Comparison of ENCODE assay signal across 20 cellular contexts in genomic region chr1:50369008-50369634, GRCh38. TPM values are rescaled to one million over a fixed set of nuclear protein-coding genes. Genes with fewer than 3 reads are reported as not detected.
DNase-seq lines count a peak whose midpoint lies in the region; ATAC-seq, FAIRE-seq and TF ChIP-seq lines count a peak whose summit lies in the region.
"Had no signal": no experiment of that assay in that cellular context is flagged by ENCODE, and none has a peak within 500 bp of the region (broad histone marks: within the 10 kb centered on the region; RNA-seq: fewer than 3 reads in every experiment).

No MANE protein-coding gene starts in this region.

- no peak overlapping the region for H3K4ac ChIP-seq in H1 (replicated peaks; ENCODE audit: insufficient read length, low read depth, low read length)

- H3K4me1 ChIP-seq in HepG2 (ENCODE audit: insufficient read depth, low read length) = no peaks in the 10 kb centered on the region
- H3K4me1 ChIP-seq in right lobe of liver = peaks cover 0 to 7% (median 0%) of the 10 kb centered on the region in 4 donors
- peaks cover 9% of the 10 kb centered on the region for H3K4me1 ChIP-seq in Karpas-422 (ENCODE audit: low read length)
- peaks cover 0 to 2% (median 0%) of the 10 kb centered on the region in 4 experiments; a peak in 1 of 7 replicates for H3K4me1 ChIP-seq in H1 (replicated peaks in 1 of 4; ENCODE audit: control insufficient read depth in 3 of 4, insufficient read depth in 4 of 4, low read length in 3 of 4)
- H3K4me1 ChIP-seq: BLaER1 had no signal

- ATAC-seq in HepG2 (no peak), right lobe of liver (no peak)

- no peak overlapping the region for H2BK15ac ChIP-seq in H1 (ENCODE audit: low read length)

- no peak overlapping the region for H2BK12ac ChIP-seq in H1 (ENCODE audit: low read depth, low read length)

- TF ChIP-seq EP300 in HepG2 (IDR thresholded peaks at IDR 0.05; ENCODE audit: low read depth in 2 of 2, low read length in 2 of 2) = no peak
- TF ChIP-seq EP300 in HepG2 (CRISPR knock-in tag; IDR thresholded peaks at IDR 0.05; ENCODE audit: borderline replicate concordance) = no peak
- no peak for TF ChIP-seq EP300 in H1 (IDR thresholded peaks at IDR 0.05; ENCODE audit: borderline replicate concordance in 1 of 2, low read depth in 2 of 2, low read length in 2 of 2)

- H3K27ac ChIP-seq in HepG2 (ENCODE audit: extremely low read length, insufficient read depth, low read length) (no peak overlapping the region), right lobe of liver (no peak overlapping the region), Karpas-422 (ENCODE audit: low read length) (no peak overlapping the region), H1 (ENCODE audit: low read depth, low read length) (no peak overlapping the region)
- H3K27ac ChIP-seq: BLaER1, KMS-11, SK-N-MC had no signal

- H3K27me3 ChIP-seq in HepG2 (ENCODE audit: control insufficient read depth in 1 of 2, insufficient read depth in 2 of 2, low read length in 2 of 2) (peaks cover 0 to 15% of the 10 kb centered on the region in 2 experiments; a peak in 3 of 5 replicates), right lobe of liver (peaks cover 0 to 3% of the 10 kb centered on the region in 2 donors), Karpas-422 (ENCODE audit: low read length) (no peaks in the 10 kb centered on the region; the same call in 1 of the 2 replicates), H1 (replicated peaks in 1 of 4; ENCODE audit: control insufficient read depth in 3 of 4, extremely low read depth in 1 of 4, insufficient read depth in 3 of 4, low read length in 3 of 4) (peaks cover 3 to 18% (median 12%) of the 10 kb centered on the region in 4 experiments; a peak in 5 of 7 replicates)
- H3K27me3 ChIP-seq: BLaER1 had no signal

- H4K91ac ChIP-seq in H1 (replicated peaks; ENCODE audit: insufficient read length, low read length) = no peak overlapping the region

- no peaks in the 10 kb centered on the region for H3K79me1 ChIP-seq in H1 (ENCODE audit: low read depth, low read length)

- no peak overlapping the region for H3K9ac ChIP-seq in HepG2 (ENCODE audit: insufficient read depth, low read depth, low read length)
- H3K9ac ChIP-seq in Karpas-422 (ENCODE audit: low read length) = no peak overlapping the region
- no peak overlapping the region for H3K9ac ChIP-seq in H1 (replicated peaks in 1 of 4; ENCODE audit: extremely low read depth in 1 of 4, low read depth in 3 of 4, low read length in 3 of 4)
- H3K9ac ChIP-seq: BLaER1, KMS-11 had no signal

- H4K8ac ChIP-seq in H1 (ENCODE audit: extremely low read depth, insufficient read depth, low read length) = no peak overlapping the region

- CTCF ChIA-PET in HepG2 (lab: Yijun Ruan, JAX; ENCODE audit: low intra/inter-chr PET ratio, low total read pairs) = interaction anchor here (1.6 to 4.8 kb wide), 3 partner anchors 237 to 366 kb away, joined by 4 to 48 read pairs (median 28); no protein-coding TSS in a partner anchor
- CTCF ChIA-PET in H1 (lab: Charles Lee; ENCODE audit: partially characterized antibody) = interaction anchor here (0.6 to 4.5 kb wide), 25 partner anchors 8 to 822 kb away, joined by 3 to 43 read pairs (median 4); partner anchors contain the start of gene FAF1

- no peaks in the 10 kb centered on the region for H4K20me1 ChIP-seq in HepG2 (ENCODE audit: insufficient read depth, low read length)
- no peaks in the 10 kb centered on the region for H4K20me1 ChIP-seq in Karpas-422 (ENCODE audit: insufficient read depth, low read depth, low read length)
- peaks cover 0 to 3% of the 10 kb centered on the region in 2 experiments for H4K20me1 ChIP-seq in H1 (replicated peaks in 1 of 2; ENCODE audit: control insufficient read depth in 1 of 2, insufficient read depth in 2 of 2, low read length in 2 of 2)
- H4K20me1 ChIP-seq: BLaER1 had no signal

- intact Hi-C loops in HepG2 (cut with micrococcal nuclease; ENCODE audit: unreplicated experiment) = loop anchor here (2.0 kb wide), 1 partner anchor 690 kb away; no protein-coding TSS in a partner anchor
- intact Hi-C loops in right lobe of liver (cut with DNase I) = no loop called here

- H3K18ac ChIP-seq in H1 (ENCODE audit: extremely low read depth, low read length) = no peak overlapping the region

- no peak overlapping the region for H2BK120ac ChIP-seq in H1 (replicated peaks; ENCODE audit: low read depth, low read length)

- H3K4me2 ChIP-seq in HepG2 (ENCODE audit: low read depth, low read length) = no peak overlapping the region
- peak overlapping the region; percentile 28 for H3K4me2 ChIP-seq in Karpas-422 (ENCODE audit: low read depth, low read length, poor library complexity, severe bottlenecking)
- H3K4me2 ChIP-seq in H1 (ENCODE audit: insufficient read depth in 1 of 2, low read depth in 2 of 2, low read length in 2 of 2) = 0 out of 4 replicates have a peak overlapping the region, but pooled peaks of 1 of the 2 experiments have one; percentile 7
- H3K4me2 ChIP-seq: BLaER1, KMS-11 had no signal

- no peak for TF ChIP-seq RAD21 in HepG2 (CRISPR knock-in tag; IDR thresholded peaks at IDR 0.05)
- no peak for TF ChIP-seq RAD21 in H1 (IDR thresholded peaks at IDR 0.05 in 1 of 2, conservative IDR thresholded peaks at IDR 0.05 in 1 of 2; ENCODE audit: low read depth in 2 of 2, low read length in 2 of 2)

- H3K9me3 ChIP-seq in HepG2 (ENCODE audit: low read length) = no peaks in the 10 kb centered on the region
- no peaks in the 10 kb centered on the region for H3K9me3 ChIP-seq in right lobe of liver
- H3K9me3 ChIP-seq in Karpas-422 (ENCODE audit: low read length) = no peaks in the 10 kb centered on the region
- H3K9me3 ChIP-seq in H1 (ENCODE audit: insufficient read depth in 2 of 2, low read depth in 1 of 2, low read length in 1 of 2) = no peaks in the 10 kb centered on the region
- H3K9me3 ChIP-seq: BLaER1 had no signal

- no peak overlapping the region for H2AK5ac ChIP-seq in H1 (ENCODE audit: low read depth, low read length)

- H2AFZ ChIP-seq in HepG2 (ENCODE audit: low read length) = no peak overlapping the region
- H2AFZ ChIP-seq in Karpas-422 (ENCODE audit: low read length) = no peak overlapping the region; the same call in 1 of the 2 replicates
- H2AFZ ChIP-seq in H1 (ENCODE audit: low read length) = no peak overlapping the region

- in situ Hi-C loops in HepG2 (cut with HindIII; ENCODE audit: extremely low pct_ligation_motif_present, low pct_unique_long_range_greater_than_20kb) = loop anchor here (25.0 kb wide), 1 partner anchor 343 kb away; no protein-coding TSS in a partner anchor

- BruUV-seq in HepG2 (replicated peaks; lab: Mats Ljungman, UMichigan) = no TSS peak

- FAIRE-seq in HepG2 (lab: Jason Lieb, UNC) = no peak
- no peak for FAIRE-seq in H1 (lab: Jason Lieb, UNC)
- FAIRE-seq: RCC 7860 had no signal

- H3K23ac ChIP-seq in H1 (ENCODE audit: insufficient read length) = no peak overlapping the region

- H3K36me3 ChIP-seq in HepG2 (replicated peaks in 1 of 2; ENCODE audit: control insufficient read depth in 1 of 2, insufficient read depth in 2 of 2, low read length in 2 of 2) (no peaks in the 10 kb centered on the region), right lobe of liver (no peaks in the 10 kb centered on the region), Karpas-422 (ENCODE audit: insufficient read depth, low read length) (no peaks in the 10 kb centered on the region), H1 (ENCODE audit: control insufficient read depth in 2 of 4, insufficient read depth in 4 of 4, low read length in 3 of 4) (no peaks in the 10 kb centered on the region)
- H3K36me3 ChIP-seq: BLaER1 had no signal

- H3K4me3 ChIP-seq in HepG2 (replicated peaks in 1 of 3; ENCODE audit: insufficient read depth in 1 of 3, low read depth in 2 of 3, low read length in 3 of 3) (no peak overlapping the region), right lobe of liver (no peak overlapping the region), Karpas-422 (ENCODE audit: low read length) (peak overlapping the region; percentile 10; the same call in 1 of the 2 replicates), H1 (ENCODE audit: extremely low read depth in 1 of 4, insufficient read depth in 2 of 4, low read depth in 3 of 4, low read length in 4 of 4) (no peak overlapping the region)
- H3K4me3 ChIP-seq: BLaER1, SK-N-MC had no signal

- POLR2A ChIA-PET in HepG2 (lab: Yijun Ruan, JAX) = no interaction called here
- POLR2A ChIA-PET in H1 (lab: Charles Lee; ENCODE audit: partially characterized antibody) = no interaction called here

- TF ChIP-seq POLR2A in HepG2 (IDR thresholded peaks at IDR 0.05; ENCODE audit: insufficient read depth in 1 of 2, low read depth in 2 of 2, low read length in 2 of 2) = no peak
- no peak for TF ChIP-seq POLR2A in right lobe of liver (IDR thresholded peaks at IDR 0.05)
- TF ChIP-seq POLR2A in H1 (IDR thresholded peaks at IDR 0.05; ENCODE audit: control extremely low read depth in 1 of 2, low read depth in 2 of 2, low read length in 2 of 2) = no peak

- H3K79me2 ChIP-seq in HepG2 (ENCODE audit: insufficient read depth, low read length) (no peaks in the 10 kb centered on the region), Karpas-422 (ENCODE audit: low read length) (no peaks in the 10 kb centered on the region), H1 (ENCODE audit: control insufficient read depth in 1 of 2, insufficient read depth in 2 of 2, low read length in 2 of 2) (no peaks in the 10 kb centered on the region)

- 19% methylated on average over 5 of the region's 5 CpGs for WGBS in HepG2 (ENCODE audit: low lambda C conversion rate)
- 47% methylated on average over 5 of the region's 5 CpGs for WGBS in right lobe of liver (ENCODE audit: insufficient coverage, low coverage, low lambda C conversion rate, missing lambda C conversion rate)
- 80% methylated on average over 5 of the region's 5 CpGs; no CpG with 5 or more reads in 1 of the 2 experiments for WGBS in H1 (ENCODE audit: extremely low coverage in 1 of 2, insufficient coverage in 1 of 2, insufficient read length in 1 of 2, insufficient replicate concordance in 2 of 2, low coverage in 1 of 2, low lambda C conversion rate in 2 of 2, missing lambda C conversion rate in 1 of 2), 2 experiments

- H4K5ac ChIP-seq in H1 (ENCODE audit: insufficient read length, low read depth, low read length) = no peak overlapping the region

- H3K14ac ChIP-seq in H1 (ENCODE audit: insufficient read length) = no peak overlapping the region

- peak overlapping the region; percentile 92 for H3K56ac ChIP-seq in H1 (replicated peaks; ENCODE audit: insufficient read length, low read depth, low read length)

- TF ChIP-seq CTCF in HepG2 (CRISPR knock-in tag; IDR thresholded peaks at IDR 0.05) (no peak), right lobe of liver (IDR thresholded peaks at IDR 0.05) (no peak), H1 (IDR thresholded peaks at IDR 0.05; ENCODE audit: control extremely low read depth in 1 of 3, insufficient read depth in 1 of 3, low read depth in 1 of 3, low read length in 3 of 3) (no peak)

- H3K9me2 ChIP-seq in Karpas-422 (replicated peaks; ENCODE audit: insufficient read depth, low read length) = no peaks in the 10 kb centered on the region

- no peak overlapping the region for H2BK5ac ChIP-seq in H1 (ENCODE audit: low read depth, low read length)

- H2BK20ac ChIP-seq in H1 (ENCODE audit: low read length) = no peak overlapping the region

- DNase-seq in HepG2 (ENCODE audit: low spot score) (no peak), right lobe of liver (no peak), Karpas-422 (no peak), H1 (ENCODE audit: low read depth in 1 of 2, low spot score in 2 of 2) (no peak), UCSD-AML1 (lab: John Stamatoyannopoulos, UW; ENCODE audit: unreplicated experiment) (no peak), HT-29 (ENCODE audit: low spot score) (no peak), C1 segment of cervical spinal cord (lab: John Stamatoyannopoulos, UW) (no peak)
- DNase-seq: 8988T, GOT3, HCEC 1CT, NCI-H1436 treated with DMSO at 0.1 percent for 48 hours, NCI-H524 treated with DMSO at 0.1 percent for 48 hours, SIG-M5 had no signal

- H3K23me2 ChIP-seq in H1 (ENCODE audit: low read depth, low read length) = peaks cover 8% of the 10 kb centered on the region; the same call in 1 of the 2 replicates

RNA-seq across cellular contexts. Expression of gene DMRTA2, which starts 54.1 kb away (rescaled TPM):
- not detected in 2 replicates for total RNA-seq in HepG2 (2016; rRNA removed; fragmentation: Illumina TruSeq; extraction: Trizol)
- not detected in 2 replicates for total RNA-seq in HepG2 (2016; cell fraction: cytosol; rRNA removed; fragmentation: Illumina TruSeq; extraction: Trizol; ENCODE audit: low read depth)
- not detected in 2 replicates for total RNA-seq in HepG2 (2016; cell fraction: insoluble cytoplasmic fraction; rRNA removed; fragmentation: Illumina TruSeq; extraction: Trizol)
- not detected in 2 replicates for total RNA-seq in HepG2 (2016; cell fraction: membrane; rRNA removed; fragmentation: Illumina TruSeq; extraction: Trizol)
- not detected in 2 replicates for total RNA-seq in HepG2 (2016; cell fraction: nucleus; rRNA removed; fragmentation: Illumina TruSeq; extraction: Trizol)
- polyA plus RNA-seq in HepG2 (2011; rRNA removed) = 0.03 TPM in 1 of 2 replicates, not detected in the other
- 0.01 TPM in 1 of 2 replicates, not detected in the other for polyA plus RNA-seq in HepG2 (2011; cell fraction: cytosol; rRNA removed)
- polyA plus RNA-seq in HepG2 (2011; cell fraction: nucleus; rRNA removed) = not detected in 2 replicates
- polyA plus RNA-seq in HepG2 (2012) = not detected in 2 replicates
- 0.05 TPM in 1 of 2 replicates, not detected in the other for polyA plus RNA-seq in HepG2 (2016; cell fraction: cytosol; fragmentation: Illumina TruSeq; extraction: Trizol; ENCODE audit: low read depth)
- not detected in 2 replicates for polyA plus RNA-seq in HepG2 (2016; cell fraction: insoluble cytoplasmic fraction; fragmentation: Illumina TruSeq; extraction: Trizol; ENCODE audit: low read depth)
- not detected in 2 replicates for polyA plus RNA-seq in HepG2 (2016; cell fraction: membrane; fragmentation: Illumina TruSeq; extraction: Trizol; ENCODE audit: low read depth)
- polyA plus RNA-seq in HepG2 (2016; cell fraction: nucleus; fragmentation: Illumina TruSeq; extraction: Trizol; ENCODE audit: insufficient read depth, low read depth) = not detected in 2 replicates
- polyA minus RNA-seq in HepG2 (2011; rRNA and poly(A)+ RNA removed; ENCODE audit: low replicate concordance) = not detected in 2 replicates
- not detected in 2 replicates for polyA minus RNA-seq in HepG2 (2011; cell fraction: cytosol; rRNA and poly(A)+ RNA removed)
- 0.13 TPM in 1 of 2 replicates, not detected in the other for polyA minus RNA-seq in HepG2 (2011; cell fraction: nucleus; rRNA and poly(A)+ RNA removed)
- not detected for total RNA-seq in right lobe of liver
- total RNA-seq in Karpas-422 (2014; rRNA removed; shearing (Covaris generic); ENCODE audit: low replicate concordance) = 0.04 TPM in 1 of 2 replicates, not detected in the other
- total RNA-seq in H1 (2021; fragmentation: NEBNext Ultra II Directional; extraction: Animal tissue kit (Norgen Biotek cat#: 25700)) = not detected in 2 replicates
- polyA plus RNA-seq in H1 (2011; rRNA removed) = 0.03 TPM in 1 of 2 replicates, not detected in the other
- polyA plus RNA-seq in H1 (2011; cell fraction: cytosol; rRNA removed) = 0.03 TPM
- not detected for polyA plus RNA-seq in H1 (2011; cell fraction: nucleus; rRNA removed)
- 0.05 TPM in 1 of 4 replicates, not detected in the others for polyA plus RNA-seq in H1 (2012, experiment 1 of 2)
- not detected for polyA plus RNA-seq in H1 (2012, experiment 2 of 2)
- polyA plus RNA-seq in H1 (2013, experiment 1 of 2) = 0.02 TPM
- polyA plus RNA-seq in H1 (2013, experiment 2 of 2) = 0.02 TPM
- not detected in 2 replicates for polyA minus RNA-seq in H1 (2011; rRNA and poly(A)+ RNA removed)
- not detected for polyA minus RNA-seq in H1 (2011; cell fraction: cytosol; rRNA and poly(A)+ RNA removed)
- polyA minus RNA-seq in H1 (2011; cell fraction: nucleus; rRNA and poly(A)+ RNA removed) = not detected
- total RNA-seq in HT-29 (2014; rRNA removed; shearing (Covaris generic)) = not detected in 2 replicates
- total RNA-seq: CD4-positive, alpha-beta T cell; G401; HT1080 had no signal
